ENCODE assay signal across 8 cellular contexts in genomic region chr4:75940692-75941253, GRCh38. TPM values are rescaled to one million over a fixed set of nuclear protein-coding genes. Genes with fewer than 3 reads are reported as not detected.
DNase-seq lines count a peak whose midpoint lies in the region; ATAC-seq and TF ChIP-seq lines count a peak whose summit lies in the region.

Gene NAAA, minus strand, starts transcription at chr4:75941013. Its CDS starts 64 bp downstream, at chr4:75940949.

- WGBS in stomach, 5 donors, result 0 to 1% (median 1%) methylated on average over 18 to 66 of the region's 66 CpGs

- H3K9me3 ChIP-seq in neural cell (ENCODE audit: low read length), result no peaks in the 10 kb centered on the region
- H3K9me3 ChIP-seq in stomach, result no peaks in the 10 kb centered on the region

- peak within 1 kb of the TSS; percentile 97 for H3K4me3 Mint-ChIP-seq in activated T-helper 2 cell treated with anti-CD3 and anti-CD28 coated beads, Interferon-gamma antibody, Interleukin-2, Interleukin-4, amounts not matched to agents 10 μg/mL and 5 μg/mL and 100 μg/mL, durations not matched to agents 14 hours and 24 hours and 36 hours (ENCODE audit: low read depth)

- H3K4me3 ChIP-seq in fibroblast of pulmonary artery (replicated peaks; ENCODE audit: low read depth, low read length) (peak within 1 kb of the TSS; percentile 73), neural cell (ENCODE audit: low read length) (peak within 1 kb of the TSS; percentile 95), stomach (peak within 1 kb of the TSS; percentile 62 to 98 (median 80))

- H2AFZ ChIP-seq in neural cell (ENCODE audit: low read depth, low read length), result peak within 1 kb of the TSS; percentile 27

- H3K4me1 Mint-ChIP-seq in activated T-helper 2 cell treated with anti-CD3 and anti-CD28 coated beads, Interferon-gamma antibody, Interleukin-2, Interleukin-4, amounts not matched to agents 10 μg/mL and 5 μg/mL and 100 μg/mL, durations not matched to agents 14 hours and 24 hours and 36 hours (ENCODE audit: low read depth), result peaks cover 8% of the 10 kb centered on the region

- H3K36me3 ChIP-seq in neural cell (ENCODE audit: insufficient read depth, low read length) (peaks cover 3% of the 10 kb centered on the region), stomach (peaks cover 1 to 8% (median 3%) of the 10 kb centered on the region in 4 donors)

- H3K36me3 Mint-ChIP-seq in activated T-helper 2 cell treated with anti-CD3 and anti-CD28 coated beads, Interferon-gamma antibody, Interleukin-2, Interleukin-4, amounts not matched to agents 10 μg/mL and 5 μg/mL and 100 μg/mL, durations not matched to agents 14 hours and 24 hours and 36 hours (ENCODE audit: low read depth), result peaks cover 24% of the 10 kb centered on the region

- H3K27me3 ChIP-seq in neural cell (ENCODE audit: insufficient read depth, low read depth, low read length) (peaks cover 10% of the 10 kb centered on the region), stomach (no peaks in the 10 kb centered on the region)

- no peaks in the 10 kb centered on the region for H3F3A ChIP-seq in neural cell (ENCODE audit: insufficient read depth, low read length, poor library complexity, severe bottlenecking)

- H3K27ac ChIP-seq in neural cell (ENCODE audit: low read length) (no peak within 1 kb of the TSS), stomach (peak within 1 kb of the TSS; percentile 77 to 88 (median 82))

- no peaks in the 10 kb centered on the region for H3K79me2 ChIP-seq in neural cell (replicated peaks; ENCODE audit: insufficient read depth, low read length)

- TF ChIP-seq EP300 in neural cell (conservative IDR thresholded peaks at IDR 0.05; ENCODE audit: poor library complexity, severe bottlenecking) (no peak), stomach (IDR thresholded peaks at IDR 0.05) (no peak)

- peak; percentile 47 for TF ChIP-seq RAD21 in neural cell (conservative IDR thresholded peaks at IDR 0.05)

- no peak for TF ChIP-seq CTCF in fibroblast of pulmonary artery (IDR thresholded peaks at IDR 0.05; ENCODE audit: low read length, missing control alignments)
- peak; percentile 75 for TF ChIP-seq CTCF in neural cell (IDR thresholded peaks at IDR 0.05; ENCODE audit: poor library complexity, severe bottlenecking)
- TF ChIP-seq CTCF in stomach (IDR thresholded peaks at IDR 0.05), result peak in 4 of 7 experiments; percentile 17 to 71 (median 46)

- DNase-seq in CMK (ENCODE audit: low read depth) (peak; percentile 14), RKO (ENCODE audit: low spot score) (peak; percentile 77), fibroblast of pulmonary artery (ENCODE audit: low read depth) (peak; percentile 45), stomach (peak; percentile 89)
- DNase-seq in activated T-helper 2 cell treated with anti-CD3 and anti-CD28 coated beads, Interferon-gamma antibody, Interleukin-2, Interleukin-4, amounts not matched to agents 10 μg/mL and 5 μg/mL and 100 μg/mL, durations not matched to agents 14 hours and 24 hours and 36 hours (ENCODE audit: low spot score), result peak; percentile 84

- intact Hi-C loops in activated T-helper 2 cell treated with anti-CD3 and anti-CD28 coated beads, Interferon-gamma antibody, Interleukin-2, Interleukin-4, amounts not matched to agents 10 μg/mL and 5 μg/mL and 100 μg/mL, durations not matched to agents 14 hours and 24 hours and 36 hours (cut with micrococcal nuclease), result loop anchor here (2.0 kb wide), 5 partner anchors 16 to 426 kb away; partner anchors contain the start of genes NUP54, RCHY1, SDAD1 and THAP6
- intact Hi-C loops in stomach (cut with DNase I; ENCODE audit: low total_unique reads), result no loop called here

- H3K27ac Mint-ChIP-seq in activated T-helper 2 cell treated with anti-CD3 and anti-CD28 coated beads, Interferon-gamma antibody, Interleukin-2, Interleukin-4, amounts not matched to agents 10 μg/mL and 5 μg/mL and 100 μg/mL, durations not matched to agents 14 hours and 24 hours and 36 hours, result peak within 1 kb of the TSS; percentile 94

- TF ChIP-seq POLR2A in stomach (IDR thresholded peaks at IDR 0.05), result no peak

- peaks cover 10 to 28% (median 20%) of the 10 kb centered on the region in 4 donors for H3K4me1 ChIP-seq in stomach

- no peaks in the 10 kb centered on the region for H3K27me3 Mint-ChIP-seq in activated T-helper 2 cell treated with anti-CD3 and anti-CD28 coated beads, Interferon-gamma antibody, Interleukin-2, Interleukin-4, amounts not matched to agents 10 μg/mL and 5 μg/mL and 100 μg/mL, durations not matched to agents 14 hours and 24 hours and 36 hours (ENCODE audit: low read depth)

- peak within 1 kb of the TSS; percentile 58 for H3K9ac ChIP-seq in neural cell (ENCODE audit: low read length)

- H4K20me1 ChIP-seq in neural cell (ENCODE audit: insufficient read depth), result no peaks in the 10 kb centered on the region

- peak; percentile 80 for ATAC-seq in GM19395 (IDR thresholded peaks at IDR 0.05; ENCODE audit: unreplicated experiment)
- ATAC-seq in HG03565 (IDR thresholded peaks at IDR 0.05; ENCODE audit: unreplicated experiment), result peak; percentile 72

- no peaks in the 10 kb centered on the region for H3K9me3 Mint-ChIP-seq in activated T-helper 2 cell treated with anti-CD3 and anti-CD28 coated beads, Interferon-gamma antibody, Interleukin-2, Interleukin-4, amounts not matched to agents 10 μg/mL and 5 μg/mL and 100 μg/mL, durations not matched to agents 14 hours and 24 hours and 36 hours

- H3K9me2 ChIP-seq in neural cell (ENCODE audit: insufficient read depth, low read length), result no peaks in the 10 kb centered on the region

- peak within 1 kb of the TSS; percentile 68 for H3K4me2 ChIP-seq in neural cell (ENCODE audit: low read length)

TF ChIP-seq in neural cell, 6 proteins besides CTCF, POLR2A, EP300 and RAD21:
- TF ChIP-seq, protein P1, sequence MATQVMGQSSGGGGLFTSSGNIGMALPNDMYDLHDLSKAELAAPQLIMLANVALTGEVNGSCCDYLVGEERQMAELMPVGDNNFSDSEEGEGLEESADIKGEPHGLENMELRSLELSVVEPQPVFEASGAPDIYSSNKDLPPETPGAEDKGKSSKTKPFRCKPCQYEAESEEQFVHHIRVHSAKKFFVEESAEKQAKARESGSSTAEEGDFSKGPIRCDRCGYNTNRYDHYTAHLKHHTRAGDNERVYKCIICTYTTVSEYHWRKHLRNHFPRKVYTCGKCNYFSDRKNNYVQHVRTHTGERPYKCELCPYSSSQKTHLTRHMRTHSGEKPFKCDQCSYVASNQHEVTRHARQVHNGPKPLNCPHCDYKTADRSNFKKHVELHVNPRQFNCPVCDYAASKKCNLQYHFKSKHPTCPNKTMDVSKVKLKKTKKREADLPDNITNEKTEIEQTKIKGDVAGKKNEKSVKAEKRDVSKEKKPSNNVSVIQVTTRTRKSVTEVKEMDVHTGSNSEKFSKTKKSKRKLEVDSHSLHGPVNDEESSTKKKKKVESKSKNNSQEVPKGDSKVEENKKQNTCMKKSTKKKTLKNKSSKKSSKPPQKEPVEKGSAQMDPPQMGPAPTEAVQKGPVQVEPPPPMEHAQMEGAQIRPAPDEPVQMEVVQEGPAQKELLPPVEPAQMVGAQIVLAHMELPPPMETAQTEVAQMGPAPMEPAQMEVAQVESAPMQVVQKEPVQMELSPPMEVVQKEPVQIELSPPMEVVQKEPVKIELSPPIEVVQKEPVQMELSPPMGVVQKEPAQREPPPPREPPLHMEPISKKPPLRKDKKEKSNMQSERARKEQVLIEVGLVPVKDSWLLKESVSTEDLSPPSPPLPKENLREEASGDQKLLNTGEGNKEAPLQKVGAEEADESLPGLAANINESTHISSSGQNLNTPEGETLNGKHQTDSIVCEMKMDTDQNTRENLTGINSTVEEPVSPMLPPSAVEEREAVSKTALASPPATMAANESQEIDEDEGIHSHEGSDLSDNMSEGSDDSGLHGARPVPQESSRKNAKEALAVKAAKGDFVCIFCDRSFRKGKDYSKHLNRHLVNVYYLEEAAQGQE (IDR thresholded peaks at IDR 0.05; ENCODE audit: borderline replicate concordance), result no peak
- no peak for TF ChIP-seq EZH2 (IDR thresholded peaks at IDR 0.05; ENCODE audit: borderline replicate concordance, insufficient read depth, low read length, poor library complexity, severe bottlenecking)
- peak; percentile 79 for TF ChIP-seq MXI1 (conservative IDR thresholded peaks at IDR 0.05; ENCODE audit: poor library complexity, severe bottlenecking)
- peak; percentile 21 for TF ChIP-seq POLR2AphosphoS5 (IDR thresholded peaks at IDR 0.05)
- peak; percentile 68 for TF ChIP-seq SMC3 (conservative IDR thresholded peaks at IDR 0.05; ENCODE audit: poor library complexity)

RNA-seq across cellular contexts. Expression of gene NAAA, which starts in this region (rescaled TPM):
- total RNA-seq in activated T-helper 2 cell treated with anti-CD3 and anti-CD28 coated beads, Interferon-gamma antibody, Interleukin-2, Interleukin-4, amounts not matched to agents 10 μg/mL and 5 μg/mL and 100 μg/mL, durations not matched to agents 14 hours and 24 hours and 36 hours, result 30.8 and 33.9 TPM in 2 replicates
- polyA plus RNA-seq in neural cell (7.3 and 11.9 TPM in 2 replicates), stomach (10 to 100 TPM in 1 of 3 donors, 1 to 10 TPM in 2; 7.1 to 12.8 (median 8.3) TPM)
- 2.4 and 8.2 TPM in 2 replicates for polyA minus RNA-seq in neural cell
- 10 to 100 TPM in 3 of 5 donors, 1 to 10 TPM in 1, under 1 TPM in 1; 0.58 to 42.5 (median 20.2) TPM for total RNA-seq in stomach

Comparison
In these comparisons a context has a peak if more than half of its experiments do, and no peak if none do; other contexts are left out.
1. DNase-seq: peak in every context shown above with its lines; median percentile 89 in stomach; 84 in activated T-helper 2 cell treated with anti-CD3 and anti-CD28 coated beads, Interferon-gamma antibody, Interleukin-2, Interleukin-4, amounts not matched to agents 10 μg/mL and 5 μg/mL and 100 μg/mL, durations not matched to agents 14 hours and 24 hours and 36 hours; 77 in RKO; 45 in fibroblast of pulmonary artery; 14 in CMK.